ENCODE assay signal across 1 cellular context in the genomic region with DNA sequence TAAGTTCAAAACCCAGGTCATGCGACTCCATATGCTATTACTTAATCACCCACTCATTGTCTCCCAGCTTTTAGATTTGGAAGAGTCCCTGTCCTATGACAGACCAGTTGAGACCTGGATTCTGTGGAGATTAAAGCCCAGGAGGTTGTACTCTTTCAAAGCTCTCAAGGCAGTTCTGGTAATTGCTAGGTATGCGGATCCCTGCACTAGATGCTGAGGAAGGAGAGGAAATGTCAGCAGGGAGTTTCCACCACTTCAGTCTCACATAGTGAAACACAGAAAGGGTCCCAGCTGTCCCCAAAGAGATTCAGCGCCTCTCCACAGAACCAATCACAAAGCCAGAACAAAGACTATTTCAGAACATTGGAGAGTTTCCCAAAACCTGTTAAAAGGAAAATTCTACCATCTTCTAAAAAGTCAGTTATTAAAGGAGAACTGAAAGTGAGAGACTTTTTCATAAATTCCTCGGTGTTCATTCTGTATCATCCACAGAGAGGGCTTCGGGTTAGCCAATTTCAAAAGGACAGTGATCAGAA.
TF ChIP-seq lines count a peak whose summit lies in the region.

No MANE protein-coding gene starts in this region.

TF ChIP-seq in GM12878, 131 proteins besides CTCF, POLR2A, EP300 and RAD21 (continued from another document and continues in another):
- TF ChIP-seq ATF7 (IDR thresholded peaks at IDR 0.05; ENCODE audit: low read depth) (no peak), NBN (IDR thresholded peaks at IDR 0.05) (no peak), RAD51 (IDR thresholded peaks at IDR 0.05) (no peak), JUND (IDR thresholded peaks at IDR 0.05; ENCODE audit: low read depth, low read length) (no peak), PAX5 (IDR thresholded peaks at IDR 0.05; ENCODE audit: borderline replicate concordance, low read depth, low read length) (no peak), IKZF1 (conservative IDR thresholded peaks at IDR 0.05) (peak; percentile 85), MEF2A (IDR thresholded peaks at IDR 0.05; ENCODE audit: insufficient read depth, low read depth, low read length) (no peak), NRF1 (conservative IDR thresholded peaks at IDR 0.05; ENCODE audit: low read depth, low read length) (no peak), JUNB (IDR thresholded peaks at IDR 0.05) (peak; percentile 23; the same call in 1 of the 2 replicates), LARP7 (IDR thresholded peaks at IDR 0.05) (no peak), KDM1A (IDR thresholded peaks at IDR 0.05; ENCODE audit: borderline replicate concordance) (no peak), NFIC (IDR thresholded peaks at IDR 0.05; ENCODE audit: low read depth, low read length) (peak; percentile 76), MEF2B (IDR thresholded peaks at IDR 0.05; ENCODE audit: partially characterized antibody, poor library complexity, severe bottlenecking) (peak; percentile 50), BMI1 (IDR thresholded peaks at IDR 0.05; ENCODE audit: borderline replicate concordance) (no peak), SUPT20H (IDR thresholded peaks at IDR 0.05; ENCODE audit: borderline replicate concordance, control insufficient read depth, low read depth, low read length) (no peak), TCF7 (IDR thresholded peaks at IDR 0.05; ENCODE audit: borderline replicate concordance) (no peak), SMARCA5 (IDR thresholded peaks at IDR 0.05) (no peak), STAT3 (IDR thresholded peaks at IDR 0.05; ENCODE audit: low read depth, low read length) (0 out of 2 replicates have a peak, but pooled peaks have one; percentile 38), RUNX3 (IDR thresholded peaks at IDR 0.05; ENCODE audit: low read length) (no peak; the same call in 1 of the 2 replicates), ZNF384 (IDR thresholded peaks at IDR 0.05; ENCODE audit: borderline replicate concordance, low read depth, low read length) (no peak), BRCA1 (IDR thresholded peaks at IDR 0.05; ENCODE audit: low read depth, low read length) (no peak), GATAD2B (conservative IDR thresholded peaks at IDR 0.05; ENCODE audit: low read depth) (no peak), HDAC2 (IDR thresholded peaks at IDR 0.05) (no peak), SMAD5 (IDR thresholded peaks at IDR 0.05; ENCODE audit: low read depth) (no peak), HDAC6 (IDR thresholded peaks at IDR 0.05; ENCODE audit: unreplicated experiment) (no peak), NFXL1 (IDR thresholded peaks at IDR 0.05; ENCODE audit: borderline replicate concordance) (no peak)
- TF ChIP-seq, protein P1, sequence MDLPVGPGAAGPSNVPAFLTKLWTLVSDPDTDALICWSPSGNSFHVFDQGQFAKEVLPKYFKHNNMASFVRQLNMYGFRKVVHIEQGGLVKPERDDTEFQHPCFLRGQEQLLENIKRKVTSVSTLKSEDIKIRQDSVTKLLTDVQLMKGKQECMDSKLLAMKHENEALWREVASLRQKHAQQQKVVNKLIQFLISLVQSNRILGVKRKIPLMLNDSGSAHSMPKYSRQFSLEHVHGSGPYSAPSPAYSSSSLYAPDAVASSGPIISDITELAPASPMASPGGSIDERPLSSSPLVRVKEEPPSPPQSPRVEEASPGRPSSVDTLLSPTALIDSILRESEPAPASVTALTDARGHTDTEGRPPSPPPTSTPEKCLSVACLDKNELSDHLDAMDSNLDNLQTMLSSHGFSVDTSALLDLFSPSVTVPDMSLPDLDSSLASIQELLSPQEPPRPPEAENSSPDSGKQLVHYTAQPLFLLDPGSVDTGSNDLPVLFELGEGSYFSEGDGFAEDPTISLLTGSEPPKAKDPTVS (IDR thresholded peaks at IDR 0.05; ENCODE audit: low read depth, low read length), result no peak
- TF ChIP-seq, protein P2, sequence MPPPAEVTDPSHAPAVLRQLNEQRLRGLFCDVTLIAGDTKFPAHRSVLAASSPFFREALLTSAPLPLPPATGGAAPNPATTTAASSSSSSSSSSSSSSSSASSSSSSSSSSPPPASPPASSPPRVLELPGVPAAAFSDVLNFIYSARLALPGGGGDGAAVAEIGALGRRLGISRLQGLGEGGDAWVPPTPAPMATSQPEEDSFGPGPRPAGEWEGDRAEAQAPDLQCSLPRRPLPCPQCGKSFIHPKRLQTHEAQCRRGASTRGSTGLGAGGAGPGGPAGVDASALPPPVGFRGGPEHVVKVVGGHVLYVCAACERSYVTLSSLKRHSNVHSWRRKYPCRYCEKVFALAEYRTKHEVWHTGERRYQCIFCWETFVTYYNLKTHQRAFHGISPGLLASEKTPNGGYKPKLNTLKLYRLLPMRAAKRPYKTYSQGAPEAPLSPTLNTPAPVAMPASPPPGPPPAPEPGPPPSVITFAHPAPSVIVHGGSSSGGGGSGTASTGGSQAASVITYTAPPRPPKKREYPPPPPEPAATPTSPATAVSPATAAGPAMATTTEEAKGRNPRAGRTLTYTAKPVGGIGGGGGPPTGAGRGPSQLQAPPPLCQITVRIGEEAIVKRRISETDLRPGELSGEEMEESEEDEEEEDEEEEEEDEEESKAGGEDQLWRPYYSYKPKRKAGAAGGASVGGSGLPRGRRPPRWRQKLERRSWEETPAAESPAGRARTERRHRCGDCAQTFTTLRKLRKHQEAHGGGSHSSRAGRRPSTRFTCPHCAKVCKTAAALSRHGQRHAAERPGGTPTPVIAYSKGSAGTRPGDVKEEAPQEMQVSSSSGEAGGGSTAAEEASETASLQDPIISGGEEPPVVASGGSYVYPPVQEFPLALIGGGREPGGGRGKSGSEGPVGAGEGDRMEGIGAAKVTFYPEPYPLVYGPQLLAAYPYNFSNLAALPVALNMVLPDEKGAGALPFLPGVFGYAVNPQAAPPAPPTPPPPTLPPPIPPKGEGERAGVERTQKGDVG (CRISPR knock-in tag; IDR thresholded peaks at IDR 0.05), result no peak
- TF ChIP-seq, protein P3, sequence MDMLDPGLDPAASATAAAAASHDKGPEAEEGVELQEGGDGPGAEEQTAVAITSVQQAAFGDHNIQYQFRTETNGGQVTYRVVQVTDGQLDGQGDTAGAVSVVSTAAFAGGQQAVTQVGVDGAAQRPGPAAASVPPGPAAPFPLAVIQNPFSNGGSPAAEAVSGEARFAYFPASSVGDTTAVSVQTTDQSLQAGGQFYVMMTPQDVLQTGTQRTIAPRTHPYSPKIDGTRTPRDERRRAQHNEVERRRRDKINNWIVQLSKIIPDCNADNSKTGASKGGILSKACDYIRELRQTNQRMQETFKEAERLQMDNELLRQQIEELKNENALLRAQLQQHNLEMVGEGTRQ (IDR thresholded peaks at IDR 0.05; ENCODE audit: borderline replicate concordance, low read depth, low read length), result no peak
- TF ChIP-seq, protein P4, sequence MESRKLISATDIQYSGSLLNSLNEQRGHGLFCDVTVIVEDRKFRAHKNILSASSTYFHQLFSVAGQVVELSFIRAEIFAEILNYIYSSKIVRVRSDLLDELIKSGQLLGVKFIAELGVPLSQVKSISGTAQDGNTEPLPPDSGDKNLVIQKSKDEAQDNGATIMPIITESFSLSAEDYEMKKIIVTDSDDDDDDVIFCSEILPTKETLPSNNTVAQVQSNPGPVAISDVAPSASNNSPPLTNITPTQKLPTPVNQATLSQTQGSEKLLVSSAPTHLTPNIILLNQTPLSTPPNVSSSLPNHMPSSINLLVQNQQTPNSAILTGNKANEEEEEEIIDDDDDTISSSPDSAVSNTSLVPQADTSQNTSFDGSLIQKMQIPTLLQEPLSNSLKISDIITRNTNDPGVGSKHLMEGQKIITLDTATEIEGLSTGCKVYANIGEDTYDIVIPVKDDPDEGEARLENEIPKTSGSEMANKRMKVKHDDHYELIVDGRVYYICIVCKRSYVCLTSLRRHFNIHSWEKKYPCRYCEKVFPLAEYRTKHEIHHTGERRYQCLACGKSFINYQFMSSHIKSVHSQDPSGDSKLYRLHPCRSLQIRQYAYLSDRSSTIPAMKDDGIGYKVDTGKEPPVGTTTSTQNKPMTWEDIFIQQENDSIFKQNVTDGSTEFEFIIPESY (IDR thresholded peaks at IDR 0.05), result no peak
- TF ChIP-seq, protein P5, sequence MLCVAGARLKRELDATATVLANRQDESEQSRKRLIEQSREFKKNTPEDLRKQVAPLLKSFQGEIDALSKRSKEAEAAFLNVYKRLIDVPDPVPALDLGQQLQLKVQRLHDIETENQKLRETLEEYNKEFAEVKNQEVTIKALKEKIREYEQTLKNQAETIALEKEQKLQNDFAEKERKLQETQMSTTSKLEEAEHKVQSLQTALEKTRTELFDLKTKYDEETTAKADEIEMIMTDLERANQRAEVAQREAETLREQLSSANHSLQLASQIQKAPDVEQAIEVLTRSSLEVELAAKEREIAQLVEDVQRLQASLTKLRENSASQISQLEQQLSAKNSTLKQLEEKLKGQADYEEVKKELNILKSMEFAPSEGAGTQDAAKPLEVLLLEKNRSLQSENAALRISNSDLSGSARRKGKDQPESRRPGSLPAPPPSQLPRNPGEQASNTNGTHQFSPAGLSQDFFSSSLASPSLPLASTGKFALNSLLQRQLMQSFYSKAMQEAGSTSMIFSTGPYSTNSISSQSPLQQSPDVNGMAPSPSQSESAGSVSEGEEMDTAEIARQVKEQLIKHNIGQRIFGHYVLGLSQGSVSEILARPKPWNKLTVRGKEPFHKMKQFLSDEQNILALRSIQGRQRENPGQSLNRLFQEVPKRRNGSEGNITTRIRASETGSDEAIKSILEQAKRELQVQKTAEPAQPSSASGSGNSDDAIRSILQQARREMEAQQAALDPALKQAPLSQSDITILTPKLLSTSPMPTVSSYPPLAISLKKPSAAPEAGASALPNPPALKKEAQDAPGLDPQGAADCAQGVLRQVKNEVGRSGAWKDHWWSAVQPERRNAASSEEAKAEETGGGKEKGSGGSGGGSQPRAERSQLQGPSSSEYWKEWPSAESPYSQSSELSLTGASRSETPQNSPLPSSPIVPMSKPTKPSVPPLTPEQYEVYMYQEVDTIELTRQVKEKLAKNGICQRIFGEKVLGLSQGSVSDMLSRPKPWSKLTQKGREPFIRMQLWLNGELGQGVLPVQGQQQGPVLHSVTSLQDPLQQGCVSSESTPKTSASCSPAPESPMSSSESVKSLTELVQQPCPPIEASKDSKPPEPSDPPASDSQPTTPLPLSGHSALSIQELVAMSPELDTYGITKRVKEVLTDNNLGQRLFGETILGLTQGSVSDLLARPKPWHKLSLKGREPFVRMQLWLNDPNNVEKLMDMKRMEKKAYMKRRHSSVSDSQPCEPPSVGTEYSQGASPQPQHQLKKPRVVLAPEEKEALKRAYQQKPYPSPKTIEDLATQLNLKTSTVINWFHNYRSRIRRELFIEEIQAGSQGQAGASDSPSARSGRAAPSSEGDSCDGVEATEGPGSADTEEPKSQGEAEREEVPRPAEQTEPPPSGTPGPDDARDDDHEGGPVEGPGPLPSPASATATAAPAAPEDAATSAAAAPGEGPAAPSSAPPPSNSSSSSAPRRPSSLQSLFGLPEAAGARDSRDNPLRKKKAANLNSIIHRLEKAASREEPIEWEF (IDR thresholded peaks at IDR 0.05; ENCODE audit: insufficient replicate concordance, low read depth, low read length), result peak; percentile 74
- TF ChIP-seq, protein P6, sequence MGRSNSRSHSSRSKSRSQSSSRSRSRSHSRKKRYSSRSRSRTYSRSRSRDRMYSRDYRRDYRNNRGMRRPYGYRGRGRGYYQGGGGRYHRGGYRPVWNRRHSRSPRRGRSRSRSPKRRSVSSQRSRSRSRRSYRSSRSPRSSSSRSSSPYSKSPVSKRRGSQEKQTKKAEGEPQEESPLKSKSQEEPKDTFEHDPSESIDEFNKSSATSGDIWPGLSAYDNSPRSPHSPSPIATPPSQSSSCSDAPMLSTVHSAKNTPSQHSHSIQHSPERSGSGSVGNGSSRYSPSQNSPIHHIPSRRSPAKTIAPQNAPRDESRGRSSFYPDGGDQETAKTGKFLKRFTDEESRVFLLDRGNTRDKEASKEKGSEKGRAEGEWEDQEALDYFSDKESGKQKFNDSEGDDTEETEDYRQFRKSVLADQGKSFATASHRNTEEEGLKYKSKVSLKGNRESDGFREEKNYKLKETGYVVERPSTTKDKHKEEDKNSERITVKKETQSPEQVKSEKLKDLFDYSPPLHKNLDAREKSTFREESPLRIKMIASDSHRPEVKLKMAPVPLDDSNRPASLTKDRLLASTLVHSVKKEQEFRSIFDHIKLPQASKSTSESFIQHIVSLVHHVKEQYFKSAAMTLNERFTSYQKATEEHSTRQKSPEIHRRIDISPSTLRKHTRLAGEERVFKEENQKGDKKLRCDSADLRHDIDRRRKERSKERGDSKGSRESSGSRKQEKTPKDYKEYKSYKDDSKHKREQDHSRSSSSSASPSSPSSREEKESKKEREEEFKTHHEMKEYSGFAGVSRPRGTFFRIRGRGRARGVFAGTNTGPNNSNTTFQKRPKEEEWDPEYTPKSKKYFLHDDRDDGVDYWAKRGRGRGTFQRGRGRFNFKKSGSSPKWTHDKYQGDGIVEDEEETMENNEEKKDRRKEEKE (IDR thresholded peaks at IDR 0.05), result no peak
- TF ChIP-seq, protein P7, sequence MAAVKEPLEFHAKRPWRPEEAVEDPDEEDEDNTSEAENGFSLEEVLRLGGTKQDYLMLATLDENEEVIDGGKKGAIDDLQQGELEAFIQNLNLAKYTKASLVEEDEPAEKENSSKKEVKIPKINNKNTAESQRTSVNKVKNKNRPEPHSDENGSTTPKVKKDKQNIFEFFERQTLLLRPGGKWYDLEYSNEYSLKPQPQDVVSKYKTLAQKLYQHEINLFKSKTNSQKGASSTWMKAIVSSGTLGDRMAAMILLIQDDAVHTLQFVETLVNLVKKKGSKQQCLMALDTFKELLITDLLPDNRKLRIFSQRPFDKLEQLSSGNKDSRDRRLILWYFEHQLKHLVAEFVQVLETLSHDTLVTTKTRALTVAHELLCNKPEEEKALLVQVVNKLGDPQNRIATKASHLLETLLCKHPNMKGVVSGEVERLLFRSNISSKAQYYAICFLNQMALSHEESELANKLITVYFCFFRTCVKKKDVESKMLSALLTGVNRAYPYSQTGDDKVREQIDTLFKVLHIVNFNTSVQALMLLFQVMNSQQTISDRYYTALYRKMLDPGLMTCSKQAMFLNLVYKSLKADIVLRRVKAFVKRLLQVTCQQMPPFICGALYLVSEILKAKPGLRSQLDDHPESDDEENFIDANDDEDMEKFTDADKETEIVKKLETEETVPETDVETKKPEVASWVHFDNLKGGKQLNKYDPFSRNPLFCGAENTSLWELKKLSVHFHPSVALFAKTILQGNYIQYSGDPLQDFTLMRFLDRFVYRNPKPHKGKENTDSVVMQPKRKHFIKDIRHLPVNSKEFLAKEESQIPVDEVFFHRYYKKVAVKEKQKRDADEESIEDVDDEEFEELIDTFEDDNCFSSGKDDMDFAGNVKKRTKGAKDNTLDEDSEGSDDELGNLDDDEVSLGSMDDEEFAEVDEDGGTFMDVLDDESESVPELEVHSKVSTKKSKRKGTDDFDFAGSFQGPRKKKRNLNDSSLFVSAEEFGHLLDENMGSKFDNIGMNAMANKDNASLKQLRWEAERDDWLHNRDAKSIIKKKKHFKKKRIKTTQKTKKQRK (IDR thresholded peaks at IDR 0.05; ENCODE audit: low read depth, low read length), result no peak
- TF ChIP-seq, protein P8, sequence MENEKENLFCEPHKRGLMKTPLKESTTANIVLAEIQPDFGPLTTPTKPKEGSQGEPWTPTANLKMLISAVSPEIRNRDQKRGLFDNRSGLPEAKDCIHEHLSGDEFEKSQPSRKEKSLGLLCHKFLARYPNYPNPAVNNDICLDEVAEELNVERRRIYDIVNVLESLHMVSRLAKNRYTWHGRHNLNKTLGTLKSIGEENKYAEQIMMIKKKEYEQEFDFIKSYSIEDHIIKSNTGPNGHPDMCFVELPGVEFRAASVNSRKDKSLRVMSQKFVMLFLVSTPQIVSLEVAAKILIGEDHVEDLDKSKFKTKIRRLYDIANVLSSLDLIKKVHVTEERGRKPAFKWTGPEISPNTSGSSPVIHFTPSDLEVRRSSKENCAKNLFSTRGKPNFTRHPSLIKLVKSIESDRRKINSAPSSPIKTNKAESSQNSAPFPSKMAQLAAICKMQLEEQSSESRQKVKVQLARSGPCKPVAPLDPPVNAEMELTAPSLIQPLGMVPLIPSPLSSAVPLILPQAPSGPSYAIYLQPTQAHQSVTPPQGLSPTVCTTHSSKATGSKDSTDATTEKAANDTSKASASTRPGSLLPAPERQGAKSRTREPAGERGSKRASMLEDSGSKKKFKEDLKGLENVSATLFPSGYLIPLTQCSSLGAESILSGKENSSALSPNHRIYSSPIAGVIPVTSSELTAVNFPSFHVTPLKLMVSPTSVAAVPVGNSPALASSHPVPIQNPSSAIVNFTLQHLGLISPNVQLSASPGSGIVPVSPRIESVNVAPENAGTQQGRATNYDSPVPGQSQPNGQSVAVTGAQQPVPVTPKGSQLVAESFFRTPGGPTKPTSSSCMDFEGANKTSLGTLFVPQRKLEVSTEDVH (IDR thresholded peaks at IDR 0.05; ENCODE audit: low read depth, partially characterized antibody), result peak; percentile 35
